Comparison of ENCODE assay signal across 18 cellular contexts in the genomic region with DNA sequence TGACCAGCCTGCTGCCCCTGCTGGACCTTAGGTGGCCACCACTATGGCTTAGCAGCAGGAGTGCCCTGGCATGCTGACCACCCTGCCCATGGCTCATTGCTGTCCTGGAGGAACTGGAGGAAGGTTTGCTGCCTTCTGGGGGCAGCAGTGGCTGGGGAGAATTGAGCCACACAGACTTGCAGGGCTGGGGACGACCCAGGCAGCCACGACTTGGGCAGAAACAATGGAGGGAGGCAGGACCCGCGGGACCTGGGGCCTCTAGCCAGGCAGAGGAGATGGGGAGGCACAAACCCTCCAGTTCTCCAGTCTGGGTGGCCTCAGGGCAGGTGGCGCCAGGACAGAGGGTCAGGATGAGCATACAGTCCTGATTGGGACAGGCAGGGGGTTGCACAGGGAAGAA. TPM values are rescaled to one million over a fixed set of nuclear protein-coding genes. Genes with fewer than 3 reads are reported as not detected.
DNase-seq lines count a peak whose midpoint lies in the region; ATAC-seq and TF ChIP-seq lines count a peak whose summit lies in the region.
"Had no signal": no experiment of that assay in that cellular context is flagged by ENCODE, and none has a peak within 500 bp of the region (broad histone marks: within the 10 kb centered on the region; RNA-seq: fewer than 3 reads in every experiment).

No MANE protein-coding gene starts in this region.

- H3K9me3 ChIP-seq in mammary epithelial cell (replicated peaks; ENCODE audit: insufficient read depth, low read length) (no peaks in the 10 kb centered on the region), lung (ENCODE audit: control insufficient read depth in 2 of 2, insufficient read depth in 1 of 2, low read length in 1 of 2) (no peaks in the 10 kb centered on the region), spleen (no peaks in the 10 kb centered on the region), PC-3 (ENCODE audit: low read length) (no peaks in the 10 kb centered on the region)
- H3K9me3 ChIP-seq: HAP-1 had no signal

- H3K4me3 Mint-ChIP-seq in MCF 10A (ENCODE audit: unreplicated experiment), result no peak overlapping the region
- no peak overlapping the region for H3K4me3 Mint-ChIP-seq in WTC11

- peak overlapping the region; percentile 81 for H3K27ac Mint-ChIP-seq in MCF 10A (ENCODE audit: low read depth, unreplicated experiment)
- H3K27ac Mint-ChIP-seq in WTC11, result peak overlapping the region; percentile 34; the same call in 1 of the 2 replicates

- no peaks in the 10 kb centered on the region for H3K4me1 ChIP-seq in mammary epithelial cell (ENCODE audit: insufficient read depth, low read length)
- peaks cover 4 to 16% of the 10 kb centered on the region in 2 donors for H3K4me1 ChIP-seq in lung (ENCODE audit: control insufficient read depth in 2 of 2, insufficient read depth in 2 of 2, low read length in 2 of 2)
- peaks cover 0 to 17% (median 6%) of the 10 kb centered on the region in 6 donors for H3K4me1 ChIP-seq in spleen
- H3K4me1 ChIP-seq in PC-3 (ENCODE audit: insufficient read depth, low read length), result no peaks in the 10 kb centered on the region
- H3K4me1 ChIP-seq: HAP-1 had no signal

- peaks cover 6% of the 10 kb centered on the region for H3K36me3 Mint-ChIP-seq in MCF 10A (ENCODE audit: insufficient read depth, unreplicated experiment)
- H3K36me3 Mint-ChIP-seq in WTC11, result no peaks in the 10 kb centered on the region

- H3K4me1 Mint-ChIP-seq in MCF 10A (ENCODE audit: insufficient read depth, unreplicated experiment) (no peaks in the 10 kb centered on the region), WTC11 (no peaks in the 10 kb centered on the region)

- BruUV-seq in MCF 10A (replicated peaks; lab: Mats Ljungman, UMichigan), result no TSS peak
- BruUV-seq in mammary epithelial cell (replicated peaks; lab: Mats Ljungman, UMichigan), result no TSS peak
- BruUV-seq in PC-3 (replicated peaks; lab: Mats Ljungman, UMichigan), result no TSS peak

- H3K9me2 ChIP-seq in PC-3 (replicated peaks; ENCODE audit: low read length), result no peaks in the 10 kb centered on the region

- CTCF ChIA-PET in MCF 10A (lab: Yijun Ruan, JAX) (no interaction called here), mammary epithelial cell (lab: Charles Lee; ENCODE audit: low non-redundant PET) (no interaction called here), WTC11 (lab: Charles Lee) (no interaction called here), PC-3 (lab: Charles Lee) (no interaction called here)

- H2AFZ ChIP-seq in mammary epithelial cell (ENCODE audit: low read depth, low read length) (no peak overlapping the region), PC-3 (ENCODE audit: low read length) (no peak overlapping the region)

- H3K36me3 ChIP-seq in mammary epithelial cell (ENCODE audit: insufficient read depth, low read length) (no peaks in the 10 kb centered on the region), lung (ENCODE audit: control insufficient read depth in 2 of 2, insufficient read depth in 2 of 2, low read length in 2 of 2) (no peaks in the 10 kb centered on the region), spleen (no peaks in the 10 kb centered on the region), PC-3 (ENCODE audit: low read depth, low read length) (no peaks in the 10 kb centered on the region)
- H3K36me3 ChIP-seq: HAP-1 had no signal

- DNase-seq in MCF 10A (ENCODE audit: unreplicated experiment), result no peak
- no peak for DNase-seq in mammary epithelial cell
- DNase-seq in WTC11 (ENCODE audit: low spot score), result no peak
- DNase-seq in lung (ENCODE audit: low spot score), result no peak
- peak; percentile 61 for DNase-seq in spleen
- no peak for DNase-seq in PC-3
- DNase-seq: 8988T, COR-L47, DMS153, GDM1, KG1, NCI-H1417, NCI-H187 treated with DMSO at 0.1 percent for 48 hours, NCI-H345, NCI-H524 treated with DMSO at 0.1 percent for 48 hours had no signal

- H4K20me1 ChIP-seq in mammary epithelial cell (ENCODE audit: insufficient read depth, low read length) (no peaks in the 10 kb centered on the region), PC-3 (ENCODE audit: low read length) (no peaks in the 10 kb centered on the region)

- dilution Hi-C loops in mammary epithelial cell (cut with HindIII; ENCODE audit: low sequenced_read_pairs), result no loop called here

- WGBS in mammary epithelial cell (ENCODE audit: low coverage, missing lambda C conversion rate), result 63% methylated on average over 5 of the region's 5 CpGs
- WGBS in lung, 2 donors, result 69 to 78% methylated on average over 5 of the region's 5 CpGs
- WGBS in spleen, 5 donors, result 70 to 94% (median 80%) methylated on average over 5 of the region's 5 CpGs

- no peaks in the 10 kb centered on the region for H3K9me3 Mint-ChIP-seq in MCF 10A (ENCODE audit: unreplicated experiment)
- H3K9me3 Mint-ChIP-seq in WTC11, result no peaks in the 10 kb centered on the region

- ATAC-seq in WTC11 (no peak), lung (ENCODE audit: insufficient read depth, low FRiP score) (no peak), GM19328 (IDR thresholded peaks at IDR 0.05; ENCODE audit: unreplicated experiment) (no peak), PC-3 (no peak)
- ATAC-seq in activated CD4-positive, CD25-positive, alpha-beta regulatory T cell treated with anti-CD3 and anti-CD28 coated beads, Interleukin-2, amount 50 U/mL, for 24 hours, result no peak

- POLR2A ChIA-PET in MCF 10A (lab: Yijun Ruan, JAX) (no interaction called here), WTC11 (lab: Charles Lee) (no interaction called here), PC-3 (lab: Charles Lee; ENCODE audit: unreplicated experiment) (no interaction called here)

- intact Hi-C loops in MCF 10A (cut with micrococcal nuclease), result no loop called here
- intact Hi-C loops in mammary epithelial cell (cut with micrococcal nuclease), result no loop called here
- intact Hi-C loops in spleen (cut with DNase I; ENCODE audit: low total_unique reads), result no loop called here
- intact Hi-C loops in PC-3 (cut with micrococcal nuclease), result no loop called here

- H3K4me2 ChIP-seq in mammary epithelial cell (ENCODE audit: insufficient read depth, low read depth, low read length), result no peak overlapping the region
- no peak overlapping the region for H3K4me2 ChIP-seq in PC-3 (ENCODE audit: low read length)

- H3K27me3 Mint-ChIP-seq in MCF 10A (ENCODE audit: insufficient read depth, unreplicated experiment), result no peaks in the 10 kb centered on the region
- H3K27me3 Mint-ChIP-seq in WTC11 (ENCODE audit: low read depth), result no peaks in the 10 kb centered on the region

- H3K9ac ChIP-seq in mammary epithelial cell (ENCODE audit: insufficient read depth, low read length), result no peak overlapping the region
- no peak overlapping the region for H3K9ac ChIP-seq in PC-3 (ENCODE audit: low read length)

- H3K79me2 ChIP-seq in mammary epithelial cell (ENCODE audit: insufficient read depth, low read length) (no peaks in the 10 kb centered on the region), PC-3 (ENCODE audit: low read length) (no peaks in the 10 kb centered on the region)

- H3K27ac ChIP-seq in mammary epithelial cell (ENCODE audit: insufficient read depth, low read depth, low read length) (no peak overlapping the region), lung (ENCODE audit: low read depth in 1 of 2, low read length in 1 of 2) (peak overlapping the region; percentile 13 to 54), spleen (peak overlapping the region in 5 of 8 donors; percentile 49 to 64 (median 54)), PC-3 (ENCODE audit: low read length) (no peak overlapping the region)

- in situ Hi-C loops in mammary epithelial cell (cut with MboI; ENCODE audit: low sequenced_read_pairs in 2 of 2), result no loop called here

- H3F3A ChIP-seq in PC-3 (ENCODE audit: low read length, unreplicated experiment), result no peaks in the 10 kb centered on the region

- H3K4me3 ChIP-seq in mammary epithelial cell (replicated peaks in 1 of 3; ENCODE audit: insufficient read depth in 1 of 3, low read depth in 2 of 3, low read length in 3 of 3), result no peak overlapping the region
- no peak overlapping the region for H3K4me3 ChIP-seq in lung
- H3K4me3 ChIP-seq in spleen, result no peak overlapping the region
- H3K4me3 ChIP-seq in PC-3 (ENCODE audit: low read length), result no peak overlapping the region
- H3K4me3 ChIP-seq: HAP-1 had no signal

- TF ChIP-seq CTCF in MCF 10A (IDR thresholded peaks at IDR 0.05; ENCODE audit: unreplicated experiment) (no peak), mammary epithelial cell (conservative IDR thresholded peaks at IDR 0.05 in 1 of 2, IDR thresholded peaks at IDR 0.05 in 1 of 2; ENCODE audit: extremely low read depth in 1 of 2, insufficient read depth in 1 of 2, low read depth in 1 of 2, low read length in 2 of 2) (no peak), WTC11 (IDR thresholded peaks at IDR 0.05) (no peak), lung (IDR thresholded peaks at IDR 0.05; ENCODE audit: control extremely low read depth, extremely low read depth) (no peak), spleen (IDR thresholded peaks at IDR 0.05 in 8 of 11, conservative IDR thresholded peaks at IDR 0.05 in 3 of 11) (no peak), PC-3 (conservative IDR thresholded peaks at IDR 0.05; ENCODE audit: low read depth, low read length) (no peak)

- H3K27me3 ChIP-seq in mammary epithelial cell (ENCODE audit: insufficient read depth, low read length) (no peaks in the 10 kb centered on the region), lung (ENCODE audit: control insufficient read depth, insufficient read depth) (no peaks in the 10 kb centered on the region), spleen (replicated peaks in 1 of 7) (no peaks in the 10 kb centered on the region), PC-3 (ENCODE audit: low read length) (no peaks in the 10 kb centered on the region)

- TF ChIP-seq POLR2A in spleen (IDR thresholded peaks at IDR 0.05), result no peak

TF ChIP-seq in WTC11, 78 proteins besides CTCF, POLR2A, EP300 and RAD21 (continues in another document):
- TF ChIP-seq ZNF121 (CRISPR knock-in tag; IDR thresholded peaks at IDR 0.05), result no peak
- no peak for TF ChIP-seq MXD4 (CRISPR knock-in tag; IDR thresholded peaks at IDR 0.05; ENCODE audit: borderline replicate concordance)
- TF ChIP-seq CREB1 (CRISPR knock-in tag; IDR thresholded peaks at IDR 0.05), result no peak
- no peak for TF ChIP-seq NR1H2 (CRISPR knock-in tag; IDR thresholded peaks at IDR 0.05)
- TF ChIP-seq MYBL2 (CRISPR knock-in tag; IDR thresholded peaks at IDR 0.05), result no peak
- no peak for TF ChIP-seq GABPB1 (CRISPR knock-in tag; IDR thresholded peaks at IDR 0.05)
- no peak for TF ChIP-seq NR2C2 (CRISPR knock-in tag; IDR thresholded peaks at IDR 0.05)
- TF ChIP-seq SP1 (CRISPR knock-in tag; conservative IDR thresholded peaks at IDR 0.05), result no peak

RNA-seq across cellular contexts. Expression of gene ADAMTS7, which starts 32.8 kb away (rescaled TPM):
- 10.7 and 10.8 TPM in 2 replicates for total RNA-seq in MCF 10A (2022)
- total RNA-seq in mammary epithelial cell, result 10 to 100 TPM in 1 of 2 donors, 1 to 10 TPM in 1; 6.7 to 10.6 TPM
- 5.6 TPM for polyA plus RNA-seq in mammary epithelial cell
- 3.0 TPM for polyA minus RNA-seq in mammary epithelial cell
- 66.5 to 70.3 TPM (median 67.1 TPM) in 3 replicates for total RNA-seq in WTC11 (2021)
- 10 to 100 TPM in 1 of 2 donors, 1 to 10 TPM in 1; 7.1 to 13.1 TPM for total RNA-seq in lung
- 1 to 10 TPM; 3.3 to 3.4 TPM for polyA plus RNA-seq in lung
- total RNA-seq in spleen, result 10 to 100 TPM in 1 of 7 donors, 1 to 10 TPM in 6; 3.4 to 15.0 (median 8.3) TPM
- 1 to 10 TPM in 2 of 3 donors, under 1 TPM in 1; 0.47 to 8.4 (median 2.2) TPM for polyA plus RNA-seq in spleen
- 4.2 and 5.2 TPM in 2 replicates for total RNA-seq in PC-3 (2014; rRNA removed)

Comparison
In these comparisons a context has a peak if more than half of its experiments do, and no peak if none do; other contexts are left out.
1. H3K27ac ChIP-seq: peak in lung (2 of 2) and spleen (5 of 8); none in mammary epithelial cell (single experiment) and PC-3 (single experiment).